In genomic region chr12:64452559-64453329, GRCh38 we compare ENCODE assay signal across 8 cellular contexts. TPM values are rescaled to one million over a fixed set of nuclear protein-coding genes. Genes with fewer than 3 reads are reported as not detected.
A peak's percentile ranks its signal among the peaks of the same experiment; 100 is the strongest.
DNase-seq lines count a peak whose midpoint lies in the region; ATAC-seq and TF ChIP-seq lines count a peak whose summit lies in the region.

No MANE protein-coding gene starts in this region.

- H3K9me3 ChIP-seq in RWPE2 (ENCODE audit: severe bottlenecking) (no peaks in the 10 kb centered on the region), right lobe of liver (no peaks in the 10 kb centered on the region)

- no peak for TF ChIP-seq CTCF in RWPE2 (IDR thresholded peaks at IDR 0.05; ENCODE audit: poor library complexity, severe bottlenecking)
- TF ChIP-seq CTCF in right lobe of liver (IDR thresholded peaks at IDR 0.05), result no peak

- DNase-seq in NCI-H1417 (lab: John Stamatoyannopoulos, UW) (peak; percentile 44 to 82 (median 65)), NCI-H1417 treated with DMSO at 0.1 percent for 48 hours (lab: John Stamatoyannopoulos, UW) (no peak), HS-5 (ENCODE audit: low read depth) (peak; percentile 78), RWPE2 (ENCODE audit: low spot score) (no peak), dermis blood vessel endothelial cell (peak; percentile 79), right lobe of liver (no peak)

- H3K4me1 ChIP-seq in RWPE2 (ENCODE audit: insufficient read depth, poor library complexity, severe bottlenecking) (peaks cover 17% of the 10 kb centered on the region), right lobe of liver (peaks cover 0 to 14% (median 0%) of the 10 kb centered on the region in 4 donors)

- under 1% methylated on average over 16 of the region's 16 CpGs for WGBS in right lobe of liver (ENCODE audit: insufficient coverage, low coverage, low lambda C conversion rate, missing lambda C conversion rate)

- peak; percentile 13 for TF ChIP-seq POLR2A in right lobe of liver (IDR thresholded peaks at IDR 0.05)

- H3K27ac ChIP-seq in RWPE2 (ENCODE audit: poor library complexity, severe bottlenecking) (peak overlapping the region; percentile 98), right lobe of liver (peak overlapping the region; percentile 89 to 99 (median 93)), temporal lobe (ENCODE audit: low read depth, low read length) (peak overlapping the region; percentile 80)

- intact Hi-C loops in right lobe of liver (cut with DNase I), result no loop called here

- H3K36me3 ChIP-seq in RWPE2 (ENCODE audit: low read depth) (peaks cover 57% of the 10 kb centered on the region), right lobe of liver (peaks cover 0 to 12% (median 0%) of the 10 kb centered on the region in 4 donors)

- peak overlapping the region; percentile 78 for H3K4me3 ChIP-seq in RWPE2 (ENCODE audit: severe bottlenecking)
- peak overlapping the region; percentile 86 to 90 (median 88) for H3K4me3 ChIP-seq in right lobe of liver

- peak; percentile 73 for ATAC-seq in RWPE2 (ENCODE audit: low read depth)
- peak; percentile 55 to 76 (median 61) for ATAC-seq in right lobe of liver
- ATAC-seq in HG02798 (IDR thresholded peaks at IDR 0.05; ENCODE audit: poor library complexity, unreplicated experiment), result no peak

- H3K27me3 ChIP-seq in RWPE2 (ENCODE audit: insufficient read depth, poor library complexity, severe bottlenecking), result no peaks in the 10 kb centered on the region
- H3K27me3 ChIP-seq in right lobe of liver, result no peaks in the 10 kb centered on the region

RNA-seq across cellular contexts. Expression of gene TBK1, which starts 0.8 kb away (rescaled TPM):
- total RNA-seq in dermis blood vessel endothelial cell (44.1 and 50.6 TPM in 2 replicates), right lobe of liver (10 to 100 TPM in 5 of 6 experiments, 1 to 10 TPM in 1; 9.0 to 21.8 (median 14.0) TPM), temporal lobe (24.8 TPM)

RNA-seq across cellular contexts. Expression of gene XPOT, which starts 48.6 kb away (rescaled TPM):
- total RNA-seq in dermis blood vessel endothelial cell (52.9 and 78.2 TPM in 2 replicates), right lobe of liver (10 to 100 TPM; 27.3 to 43.9 (median 34.0) TPM), temporal lobe (55.6 TPM)

Comparison
In these comparisons a context has a peak if more than half of its experiments do, and no peak if none do; other contexts are left out.
1. DNase-seq: peak in NCI-H1417 (3 of 3), HS-5 (single experiment) and dermis blood vessel endothelial cell (single experiment); none in NCI-H1417 treated with DMSO at 0.1 percent for 48 hours (single experiment), RWPE2 (single experiment) and right lobe of liver (0 of 3).
2. Peak in every context shown above with its lines, with median percentiles within 50 percentile points of each other: H3K27ac ChIP-seq.